Comparison of ENCODE assay signal across 1 cellular context in the genomic region with DNA sequence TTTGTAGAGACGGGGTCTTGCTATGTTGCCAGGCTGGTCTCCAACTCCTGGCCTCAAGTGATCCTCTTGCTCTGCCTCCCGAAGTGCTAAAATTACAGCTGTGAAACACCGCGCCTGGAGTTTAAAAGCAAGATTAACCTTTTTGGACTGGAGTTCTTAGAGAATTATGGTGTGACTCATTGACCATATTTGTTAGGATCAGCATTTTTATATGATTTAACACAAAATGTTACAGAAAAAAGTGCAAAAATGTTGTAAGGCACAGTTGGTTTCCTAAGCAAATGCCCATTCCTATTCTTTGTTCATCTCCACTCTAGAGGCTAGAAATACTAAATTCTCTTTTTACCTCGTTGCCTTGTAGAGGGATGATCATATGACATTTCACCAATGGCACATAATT.
TF ChIP-seq lines count a peak whose summit lies in the region.

No MANE protein-coding gene starts in this region.

TF ChIP-seq in A549, 52 proteins besides CTCF, POLR2A, EP300 and RAD21:
- TF ChIP-seq MAFK (IDR thresholded peaks at IDR 0.05; ENCODE audit: partially characterized antibody) (peak; percentile 76), ZFP36 (IDR thresholded peaks at IDR 0.05; ENCODE audit: borderline replicate concordance, partially characterized antibody) (no peak)
